ENCODE assay signal across 1 cellular context in the genomic region with DNA sequence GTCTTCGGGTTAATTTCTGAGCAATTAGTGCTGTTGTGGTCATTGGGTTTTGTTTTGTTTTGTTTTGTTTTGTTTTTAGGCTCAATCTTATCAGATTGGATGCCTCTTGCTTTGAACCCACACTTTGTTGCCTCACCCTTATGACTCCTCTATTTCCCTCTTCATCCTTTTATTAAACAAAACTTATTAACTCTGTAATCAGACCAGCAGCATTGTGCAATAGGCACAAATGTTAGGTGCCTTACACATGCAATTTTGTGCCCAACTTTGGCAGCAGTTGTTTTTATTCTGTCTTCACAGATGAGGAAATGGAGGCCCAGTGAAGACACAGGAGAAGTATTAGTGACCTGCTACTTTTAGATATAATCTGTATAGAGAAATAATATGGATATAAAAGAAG.
TF ChIP-seq lines count a peak whose summit lies in the region.

No MANE protein-coding gene starts in this region.

TF ChIP-seq in K562, 482 proteins besides CTCF, POLR2A, EP300 and RAD21 (continued from another document):
- no peak for TF ChIP-seq ELK3 (CRISPR knock-in tag; IDR thresholded peaks at IDR 0.05)
- peak; percentile 51; the same call in 1 of the 2 replicates for TF ChIP-seq CEBPG (CRISPR knock-in tag; IDR thresholded peaks at IDR 0.05)
- TF ChIP-seq CEBPG (tag; conservative IDR thresholded peaks at IDR 0.05 in 1 of 2, IDR thresholded peaks at IDR 0.05 in 1 of 2): peak; percentile 76 to 82
